ENCODE assay signal across 8 cellular contexts in the genomic region with DNA sequence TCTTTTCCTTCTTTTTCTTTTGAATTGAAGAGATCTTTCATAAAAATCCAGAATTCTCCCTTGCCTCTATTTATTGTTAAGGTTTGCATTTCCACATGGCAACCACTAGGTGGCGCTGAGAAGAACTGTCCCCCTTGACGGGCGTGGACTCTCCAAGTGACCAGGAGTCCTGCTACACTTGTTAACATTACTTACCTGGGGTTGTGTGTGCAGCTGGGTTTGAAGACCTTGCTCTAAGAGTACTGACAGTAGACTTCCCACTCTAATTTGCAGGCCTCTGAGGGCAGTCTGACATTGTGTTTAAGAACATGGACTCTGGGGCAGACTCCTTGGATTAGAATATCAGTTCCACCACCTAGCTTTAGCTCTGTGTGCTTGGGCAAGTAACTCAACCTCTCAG. TPM values are rescaled to one million over a fixed set of nuclear protein-coding genes. Genes with fewer than 3 reads are reported as not detected.
DNase-seq lines count a peak whose midpoint lies in the region; ATAC-seq and TF ChIP-seq lines count a peak whose summit lies in the region.

No MANE protein-coding gene starts in this region.

- peak; percentile 91 for TF ChIP-seq CTCF in 22Rv1 (IDR thresholded peaks at IDR 0.05)
- TF ChIP-seq CTCF in GM12872 (IDR thresholded peaks at IDR 0.05; ENCODE audit: insufficient read depth, low read depth, low read length): peak; percentile 81
- peak; percentile 36 to 72 (median 60) for TF ChIP-seq CTCF in dorsolateral prefrontal cortex (IDR thresholded peaks at IDR 0.05 in 54 of 56, conservative IDR thresholded peaks at IDR 0.05 in 2 of 56; ENCODE audit: low read depth in 1 of 56, partially characterized antibody in 56 of 56)
- peak; percentile 80 for TF ChIP-seq CTCF in neutrophil (IDR thresholded peaks at IDR 0.05)

- H3K4me3 ChIP-seq in dorsolateral prefrontal cortex: no peak overlapping the region
- no peak overlapping the region for H3K4me3 ChIP-seq in neutrophil (ENCODE audit: low read depth in 1 of 2, low read length in 1 of 2)

- no peaks in the 10 kb centered on the region for H3K36me3 ChIP-seq in neutrophil

- intact Hi-C loops in dorsolateral prefrontal cortex (cut with DNase I): no loop called here

- H3K27me3 ChIP-seq in dorsolateral prefrontal cortex: no peaks in the 10 kb centered on the region
- H3K27me3 ChIP-seq in neutrophil: no peaks in the 10 kb centered on the region

- no peaks in the 10 kb centered on the region for H3K9me3 ChIP-seq in neutrophil

- H3K4me1 ChIP-seq in neutrophil (ENCODE audit: control insufficient read depth in 1 of 2, insufficient read depth in 1 of 2, low read depth in 1 of 2, low read length in 1 of 2): no peaks in the 10 kb centered on the region

- H3K27ac ChIP-seq in 22Rv1 (no peak overlapping the region), dorsolateral prefrontal cortex (no peak overlapping the region), neutrophil (no peak overlapping the region)

- peak; percentile 2 for DNase-seq in HT1080 (ENCODE audit: low read depth)
- peak; percentile 52 for DNase-seq in activated CD4-positive, CD25-positive, alpha-beta regulatory T cell treated with anti-CD3 and anti-CD28 coated beads, Interleukin-2, amount 50 U/mL, for 72 hours
- no peak for DNase-seq in dorsolateral prefrontal cortex

- no peak for ATAC-seq in HG02623 (IDR thresholded peaks at IDR 0.05; ENCODE audit: unreplicated experiment)
- ATAC-seq in HG03097 (IDR thresholded peaks at IDR 0.05; ENCODE audit: low FRiP score, unreplicated experiment): no peak

RNA-seq across cellular contexts. Expression of gene GPRIN3, which starts 52.8 kb away (rescaled TPM):
- 0.30 and 0.40 TPM in 2 replicates for total RNA-seq in HT1080 (2014; rRNA removed; shearing (Covaris generic))
- polyA plus RNA-seq in HT1080 (2015; cell fraction: cytosol; rRNA removed): 0.03 and 0.07 TPM in 2 replicates
- 0.05 and 0.11 TPM in 2 replicates for polyA plus RNA-seq in HT1080 (2015; cell fraction: nucleus; rRNA removed)
- 10 to 100 TPM in 10 of 120 experiments, 1 to 10 TPM in 110; 4.0 to 11.5 (median 7.6) TPM for total RNA-seq in dorsolateral prefrontal cortex

Comparison
In these comparisons a context has a peak if more than half of its experiments do, and no peak if none do; other contexts are left out.
1. DNase-seq: peak in HT1080 (single experiment) and activated CD4-positive, CD25-positive, alpha-beta regulatory T cell treated with anti-CD3 and anti-CD28 coated beads, Interleukin-2, amount 50 U/mL, for 72 hours (single experiment); none in dorsolateral prefrontal cortex (0 of 10).
2. Peak in every context shown above with its lines, with median percentiles within 50 percentile points of each other: CTCF ChIP-seq.